Comparison of ENCODE assay signal across 8 cellular contexts in genomic region chrX:115940888-115941332, GRCh38.
DNase-seq lines count a peak whose midpoint lies in the region; ATAC-seq and TF ChIP-seq lines count a peak whose summit lies in the region.

No MANE protein-coding gene starts in this region.

- H3K4me3 ChIP-seq in HCT116 (replicated peaks in 1 of 2; ENCODE audit: low read depth in 1 of 2, low read length in 2 of 2): no peak overlapping the region
- H3K4me3 ChIP-seq in NB4 (ENCODE audit: low read depth, low read length): no peak overlapping the region
- H3K4me3 ChIP-seq in WI38 (ENCODE audit: low read depth, low read length): no peak overlapping the region
- H3K4me3 ChIP-seq in thyroid gland (replicated peaks in 1 of 3): no peak overlapping the region

- H3K4me2 ChIP-seq in HCT116 (ENCODE audit: low read length): no peak overlapping the region

- WGBS in thyroid gland, 2 donors: 67 to 69% methylated on average over 4 to 7 of the region's 7 CpGs

- RAD21 ChIA-PET in HCT116 (lab: Charles Lee; ENCODE audit: low non-redundant PET in 1 of 2, low total read pairs in 2 of 2, uncharacterized antibody in 2 of 2, unreplicated experiment in 2 of 2): no interaction called here

- peak; percentile 73 for ATAC-seq in HCT116

- intact Hi-C loops in HCT116 (cut with micrococcal nuclease): no loop called here
- intact Hi-C loops in thyroid gland (cut with DNase I): no loop called here

- H3K9me2 ChIP-seq in HCT116 (ENCODE audit: insufficient read depth): no peaks in the 10 kb centered on the region

- H3K4me1 Mint-ChIP-seq in immature natural killer cell: peaks cover 3 to 11% of the 10 kb centered on the region in 2 donors

- CTCF ChIA-PET in HCT116 (lab: Charles Lee): no interaction called here

- no TSS peak for BruUV-seq in HCT116 (replicated peaks; lab: Mats Ljungman, UMichigan)

- peaks cover 41% of the 10 kb centered on the region; the same call in 1 of the 2 replicates for H3K79me2 ChIP-seq in HCT116 (ENCODE audit: insufficient read depth, low read length)

- POLR2A ChIA-PET in HCT116 (lab: Charles Lee): no interaction called here

- TF ChIP-seq CTCF in HCT116 (IDR thresholded peaks at IDR 0.05 in 2 of 3, conservative IDR thresholded peaks at IDR 0.05 in 1 of 3; ENCODE audit: borderline replicate concordance in 1 of 3, insufficient read depth in 1 of 3, low read depth in 2 of 3, low read length in 2 of 3) (peak in 1 of 3 experiments; percentile 24; a peak in 2 of 6 replicates), NB4 (IDR thresholded peaks at IDR 0.05; ENCODE audit: low read depth, low read length) (peak; percentile 32), WI38 (IDR thresholded peaks at IDR 0.05; ENCODE audit: low read depth, low read length) (0 out of 2 replicates have a peak, but pooled peaks have one; percentile 9), thyroid gland (IDR thresholded peaks at IDR 0.05) (peak in 4 of 6 experiments; percentile 45 to 80 (median 68))

- no peak overlapping the region for H3K27ac Mint-ChIP-seq in immature natural killer cell

- H3K36me3 ChIP-seq in HCT116 (ENCODE audit: control insufficient read depth in 1 of 2, insufficient read depth in 2 of 2, low read length in 2 of 2) (0 out of 4 replicates have a peak, but pooled peaks cover 0 to 4% of the 10 kb centered on the region in 2 experiments), thyroid gland (no peaks in the 10 kb centered on the region)

- no peaks in the 10 kb centered on the region for H4K20me1 ChIP-seq in HCT116 (ENCODE audit: insufficient read depth)

- TF ChIP-seq RAD21 in HCT116 (IDR thresholded peaks at IDR 0.05; ENCODE audit: low read depth): peak; percentile 34

- DNase-seq in NCI-H2081 (lab: John Stamatoyannopoulos, UW): peak; percentile 73 to 79
- DNase-seq in NCI-H2081 treated with DMSO at 0.1 percent for 48 hours (lab: John Stamatoyannopoulos, UW): no peak
- no peak for DNase-seq in HCT116 (ENCODE audit: low read depth, low spot score)
- DNase-seq in NB4 (ENCODE audit: low read depth): peak; percentile 68
- DNase-seq in immature natural killer cell: peak; percentile 60 to 71 (median 67)
- DNase-seq in thyroid gland: peak in 1 of 2 donors; percentile 75
- no peak for DNase-seq in stimulated activated CD4-positive, alpha-beta T cell treated with anti-CD3 and anti-CD28 coated beads, Interleukin-15, amount 100 ng/mL, for 24 hours

- peaks cover 0 to 10% (median 4%) of the 10 kb centered on the region in 3 donors for H3K27me3 Mint-ChIP-seq in immature natural killer cell (ENCODE audit: low read depth in 3 of 3)

- no peaks in the 10 kb centered on the region for H3K27me3 ChIP-seq in HCT116 (ENCODE audit: insufficient read depth, low read length)
- H3K27me3 ChIP-seq in thyroid gland: no peaks in the 10 kb centered on the region

- TF ChIP-seq POLR2A in HCT116 (IDR thresholded peaks at IDR 0.05; ENCODE audit: borderline replicate concordance, extremely low read depth, insufficient read depth, insufficient read length) (no peak), NB4 (IDR thresholded peaks at IDR 0.05; ENCODE audit: extremely low read depth, insufficient read length) (no peak), thyroid gland (IDR thresholded peaks at IDR 0.05) (no peak)

- H3K27ac ChIP-seq in HCT116 (ENCODE audit: low read depth, low read length) (no peak overlapping the region), thyroid gland (no peak overlapping the region)

- H3K9me3 Mint-ChIP-seq in immature natural killer cell: peaks cover 0 to 5% (median under 1%) of the 10 kb centered on the region in 6 donors

- no peak overlapping the region for H3K4me3 Mint-ChIP-seq in immature natural killer cell

- H3K4me1 ChIP-seq in HCT116 (ENCODE audit: control insufficient read depth in 1 of 2, insufficient read depth in 2 of 2, low read length in 2 of 2): peaks cover 0 to 3% of the 10 kb centered on the region in 2 experiments; a peak in 1 of 4 replicates
- peaks cover 0 to 8% of the 10 kb centered on the region in 2 donors for H3K4me1 ChIP-seq in thyroid gland

- H3K9ac ChIP-seq in HCT116 (ENCODE audit: low read length): no peak overlapping the region

- no peaks in the 10 kb centered on the region for H3K36me3 Mint-ChIP-seq in immature natural killer cell

- H3K9me3 ChIP-seq in HCT116 (ENCODE audit: control insufficient read depth in 1 of 2, insufficient read depth in 1 of 2, low read depth in 1 of 2, low read length in 2 of 2) (no peaks in the 10 kb centered on the region), thyroid gland (no peaks in the 10 kb centered on the region)

- H2AFZ ChIP-seq in HCT116 (ENCODE audit: low read depth, low read length, poor library complexity, severe bottlenecking): no peak overlapping the region

TF ChIP-seq in HCT116, 20 proteins besides CTCF, POLR2A, EP300 and RAD21:
- TF ChIP-seq REST (IDR thresholded peaks at IDR 0.05; ENCODE audit: low read depth) (no peak), SRF (IDR thresholded peaks at IDR 0.05; ENCODE audit: low read depth) (no peak)

Comparison
In these comparisons a context has a peak if more than half of its experiments do, and no peak if none do; other contexts are left out.
1. DNase-seq: peak in NCI-H2081 (2 of 2), NB4 (single experiment) and immature natural killer cell (3 of 3); none in NCI-H2081 treated with DMSO at 0.1 percent for 48 hours (single experiment), HCT116 (single experiment) and stimulated activated CD4-positive, alpha-beta T cell treated with anti-CD3 and anti-CD28 coated beads, Interleukin-15, amount 100 ng/mL, for 24 hours (single experiment).